ENCODE assay signal across 33 cellular contexts in genomic region chr6:124958149-124958548, GRCh38. TPM values are rescaled to one million over a fixed set of nuclear protein-coding genes. Genes with fewer than 3 reads are reported as not detected.
"Had no signal": no experiment of that assay in that cellular context is flagged by ENCODE, and none has a peak within 500 bp of the region (broad histone marks: within the 10 kb centered on the region; RNA-seq: fewer than 3 reads in every experiment).

No MANE protein-coding gene starts in this region.

- DNase-seq: activated B cell treated with CpG ODN at 0.5 μM for 24 hours; activated CD4-positive, alpha-beta T cell treated with anti-CD3 and anti-CD28 coated beads for 36 hours; activated naive CD4-positive, alpha-beta T cell treated with Interleukin-2 at 50 U/mL for 16 hours; activated T-cell treated with anti-CD3 and anti-CD28 coated beads for 4 hours; activated T-cell treated with anti-CD3 and anti-CD28 coated beads, Interleukin-2, amount 50 U/mL, for 72 hours; aorta; cerebellar nuclear complex; endodermal cell; heart left ventricle; hypothalamus; immature natural killer cell; left lung; lower lobe of right lung; mesendoderm; nephron progenitor cell; pancreas; retina; sigmoid colon; stimulated activated CD4-positive, alpha-beta T cell treated with anti-CD3 and anti-CD28 coated beads, Interleukin-15, amount 100 ng/mL, for 24 hours; stimulated activated CD4-positive, alpha-beta T cell treated with anti-CD3 and anti-CD28 coated beads, Interleukin-2, amount 100 ng/mL, for 24 hours; stimulated activated naive CD4-positive, alpha-beta T cell; T-cell; tibial artery; upper lobe of right lung had no signal

- H3K27ac ChIP-seq: cardiac muscle cell, esophagus muscularis mucosa, foreskin keratinocyte, left lung, lower lobe of right lung, neutrophil, pancreas, prostate gland, sigmoid colon, suprapubic skin, upper lobe of right lung had no signal

- H3K27me3 ChIP-seq: cardiac muscle cell, esophagus muscularis mucosa, foreskin keratinocyte, heart left ventricle, left lung, neutrophil, pancreas, sigmoid colon, suprapubic skin, tibial artery, upper lobe of right lung had no signal

- H3K4me1 ChIP-seq: prostate gland had no signal

- FAIRE-seq: pancreas had no signal

- H3K27me3 Mint-ChIP-seq: brain had no signal

- H3K27ac Mint-ChIP-seq: activated B cell treated with CpG ODN at 0.5 μM for 24 hours; activated CD4-positive, alpha-beta T cell treated with anti-CD3 and anti-CD28 coated beads for 36 hours; activated naive CD8-positive, alpha-beta T cell; activated T-cell treated with anti-CD3 and anti-CD28 coated beads, Interleukin-2, amount 50 U/mL, for 72 hours; endodermal cell; immature natural killer cell; nephron progenitor cell; T-cell; T-helper 2 cell treated with Interferon-gamma antibody and Interleukin-4, amounts not matched to agents 5 μg/mL and 100 μg/mL, for 36 hours had no signal

- H3K36me3 Mint-ChIP-seq: brain, immature natural killer cell, T-cell had no signal

- H3K4me3 ChIP-seq: cardiac muscle cell, esophagus muscularis mucosa, heart left ventricle, left lung, lower lobe of right lung, pancreas, prostate gland, sigmoid colon, suprapubic skin, tibial artery, upper lobe of right lung had no signal

- H3K36me3 ChIP-seq: cardiac muscle cell, esophagus muscularis mucosa, heart left ventricle, left lung, lower lobe of right lung, neutrophil, pancreas, prostate gland, sigmoid colon, suprapubic skin, tibial artery, upper lobe of right lung had no signal

- H3K4me3 Mint-ChIP-seq: activated B cell treated with CpG ODN at 0.5 μM for 24 hours; activated CD4-positive, alpha-beta T cell treated with anti-CD3 and anti-CD28 coated beads for 36 hours; activated naive CD8-positive, alpha-beta T cell; activated T-cell treated with anti-CD3 and anti-CD28 coated beads, Interleukin-2, amount 50 U/mL, for 72 hours; endodermal cell; immature natural killer cell; nephron progenitor cell; T-cell; T-helper 2 cell treated with Interferon-gamma antibody and Interleukin-4, amounts not matched to agents 5 μg/mL and 100 μg/mL, for 36 hours had no signal

- H3K9me3 ChIP-seq: esophagus muscularis mucosa, heart left ventricle, left lung, lower lobe of right lung, neutrophil, pancreas, prostate gland, sigmoid colon, suprapubic skin, tibial artery, upper lobe of right lung had no signal

- H3K9me3 Mint-ChIP-seq: activated B cell treated with CpG ODN at 0.5 μM for 24 hours; endodermal cell; nephron progenitor cell; T-helper 2 cell treated with Interferon-gamma antibody and Interleukin-4, amounts not matched to agents 5 μg/mL and 100 μg/mL, for 36 hours had no signal

RNA-seq across cellular contexts. Expression of gene RNF217, which starts 4.1 kb away (rescaled TPM):
- total RNA-seq: activated B cell treated with CpG ODN at 0.5 μM for 24 hours had no signal
